Comparison of ENCODE assay signal across 13 cellular contexts in genomic region chr3:111764645-111765091, GRCh38.
A peak's percentile ranks its signal among the peaks of the same experiment; 100 is the strongest.
DNase-seq lines count a peak whose midpoint lies in the region.
"Had no signal": no experiment of that assay in that cellular context is flagged by ENCODE, and none has a peak within 500 bp of the region (broad histone marks: within the 10 kb centered on the region; RNA-seq: fewer than 3 reads in every experiment).

No MANE protein-coding gene starts in this region.

- H3K9me3 ChIP-seq in skeletal muscle tissue (ENCODE audit: control insufficient read depth in 3 of 3, low read length in 3 of 3), result no peaks in the 10 kb centered on the region
- H3K9me3 ChIP-seq: heart right ventricle had no signal

- H3K9ac ChIP-seq in skeletal muscle tissue (ENCODE audit: low read depth in 1 of 3, low read length in 3 of 3), result no peak overlapping the region

- H3K4me1 ChIP-seq in skeletal muscle tissue (ENCODE audit: control insufficient read depth in 3 of 3, insufficient read depth in 3 of 3, low read length in 3 of 3), result peaks cover 9 to 24% (median 13%) of the 10 kb centered on the region in 3 donors

- no peak overlapping the region for H3K4me3 ChIP-seq in skeletal muscle tissue (ENCODE audit: low read length in 3 of 3)
- H3K4me3 ChIP-seq: heart right ventricle, K562 had no signal

- DNase-seq in ELR (ENCODE audit: low read depth), result peak; percentile 74
- DNase-seq in RPMI7951 (ENCODE audit: low read depth), result peak; percentile 83
- DNase-seq in fibroblast of the conjunctiva (ENCODE audit: low read depth), result peak; percentile 32
- no peak for DNase-seq in GF-D8 (lab: John Stamatoyannopoulos, UW)
- DNase-seq in mucosa of gallbladder (ENCODE audit: low spot score), result no peak
- no peak for DNase-seq in GM19240 (ENCODE audit: insufficient read length, low spot score)
- no peak for DNase-seq in NCI-H1092 treated with DMSO at 0.1 percent for 48 hours (lab: John Stamatoyannopoulos, UW)
- DNase-seq: activated B cell treated with CpG ODN at 0.5 μM for 24 hours; heart right ventricle; NK-92 treated with Interleukin-12 subunit alpha and Interleukin-12 subunit beta, amount 100 ng/mL, for 24 hours; occipital lobe had no signal

- H3K27ac ChIP-seq in skeletal muscle tissue (ENCODE audit: low read depth, low read length), result peak overlapping the region; percentile 78

- no peaks in the 10 kb centered on the region for H3K27me3 ChIP-seq in skeletal muscle tissue (ENCODE audit: control insufficient read depth in 3 of 3, insufficient read depth in 3 of 3, low read length in 3 of 3)
- H3K27me3 ChIP-seq: heart right ventricle had no signal

- no peaks in the 10 kb centered on the region for H3K36me3 ChIP-seq in skeletal muscle tissue (ENCODE audit: control insufficient read depth in 3 of 3, insufficient read depth in 3 of 3, low read length in 3 of 3)
- H3K36me3 ChIP-seq: heart right ventricle had no signal

Comparison
In these comparisons a context has a peak if more than half of its experiments do, and no peak if none do; other contexts are left out.
1. DNase-seq: peak in ELR (single experiment), RPMI7951 (single experiment) and fibroblast of the conjunctiva (single experiment); none in GF-D8 (single experiment), mucosa of gallbladder (single experiment), GM19240 (single experiment) and NCI-H1092 treated with DMSO at 0.1 percent for 48 hours (single experiment).